In the genomic region with DNA sequence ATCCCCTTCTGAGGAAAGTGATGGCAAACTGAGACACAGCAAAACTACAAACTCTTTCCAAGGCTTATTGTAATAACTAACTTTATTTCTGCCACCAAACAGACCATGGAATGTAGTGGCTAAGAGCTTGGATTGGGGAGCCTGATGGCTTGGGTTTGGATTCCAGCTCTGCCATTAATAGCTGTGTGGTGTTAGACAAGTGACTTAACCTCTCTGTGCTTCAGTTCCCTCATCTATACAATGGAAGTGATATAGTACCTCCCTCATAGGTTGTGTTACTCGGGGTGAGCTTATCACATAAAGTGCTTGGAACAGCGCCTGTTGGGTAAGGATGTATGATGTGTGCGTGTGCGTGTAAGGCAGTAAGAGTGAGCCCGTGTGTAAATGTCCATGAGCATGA, we compare ENCODE assay signal across 26 cellular contexts. TPM values are rescaled to one million over a fixed set of nuclear protein-coding genes. Genes with fewer than 3 reads are reported as not detected.
A peak's percentile ranks its signal among the peaks of the same experiment; 100 is the strongest.
DNase-seq lines count a peak whose midpoint lies in the region; ATAC-seq, FAIRE-seq and TF ChIP-seq lines count a peak whose summit lies in the region.
"Had no signal": no experiment of that assay in that cellular context is flagged by ENCODE, and none has a peak within 500 bp of the region (broad histone marks: within the 10 kb centered on the region; RNA-seq: fewer than 3 reads in every experiment).

No MANE protein-coding gene starts in this region.

- ATAC-seq in right cardiac atrium (no peak), K562 (no peak)
- ATAC-seq: GM12878, GM23338 had no signal

- H3K4me3 Mint-ChIP-seq in nephron = no peak overlapping the region
- H3K4me3 Mint-ChIP-seq: CD14-positive monocyte; CD4-positive, alpha-beta T cell; CD8-positive, alpha-beta memory T cell; GM23338 had no signal

- no peak for TF ChIP-seq RAD21 in K562 (CRISPR knock-in tag; conservative IDR thresholded peaks at IDR 0.05 in 1 of 2, IDR thresholded peaks at IDR 0.05 in 1 of 2)

- H3K9me3 Mint-ChIP-seq in nephron = no peaks in the 10 kb centered on the region
- H3K9me3 Mint-ChIP-seq: CD14-positive monocyte; CD4-positive, alpha-beta T cell; CD8-positive, alpha-beta memory T cell; GM23338 had no signal

- H3K9ac ChIP-seq in K562 (ENCODE audit: insufficient read depth in 1 of 2, low read depth in 2 of 2, low read length in 2 of 2) = no peak overlapping the region
- H3K9ac ChIP-seq: BLaER1 treated with 17β-estradiol and CSF1 and Interleukin-3, amounts not matched to agents 10 nM and 100 nM had no signal

- no peaks in the 10 kb centered on the region for H3K79me2 ChIP-seq in K562 (ENCODE audit: control insufficient read depth, insufficient read depth, low read length)

- H3K4me1 Mint-ChIP-seq in nephron = peaks cover 18% of the 10 kb centered on the region
- H3K4me1 Mint-ChIP-seq: CD8-positive, alpha-beta memory T cell had no signal

- no peaks in the 10 kb centered on the region for H3K9me1 ChIP-seq in K562 (ENCODE audit: control insufficient read depth, insufficient read depth, low read length)

- no peak overlapping the region for H3K4me3 ChIP-seq in right cardiac atrium (ENCODE audit: low read length)
- H3K4me3 ChIP-seq in K562 = no peak overlapping the region
- H3K4me3 ChIP-seq: BLaER1 treated with 17β-estradiol and CSF1 and Interleukin-3, amounts not matched to agents 10 nM and 100 nM; GM12878; GM23338 had no signal

- WGBS in right cardiac atrium = 88% methylated on average over 5 of the region's 5 CpGs
- 43% methylated on average over 5 of the region's 5 CpGs for WGBS in K562 (ENCODE audit: insufficient coverage, low coverage, missing lambda C conversion rate)

- H3K27ac ChIP-seq in right cardiac atrium (ENCODE audit: low read length) (no peak overlapping the region), K562 (ENCODE audit: extremely low read depth, low read depth, low read length) (no peak overlapping the region)
- H3K27ac ChIP-seq: 22Rv1; BLaER1 treated with 17β-estradiol and CSF1 and Interleukin-3, amounts not matched to agents 10 nM and 100 nM had no signal

- FAIRE-seq in K562 (lab: Jason Lieb, UNC) = no peak
- FAIRE-seq: A204.1, D721Med, GM12878, H54 had no signal

- BruUV-seq in K562 (replicated peaks; lab: Mats Ljungman, UMichigan) = no TSS peak

- no peak for TF ChIP-seq EP300 in K562 (IDR thresholded peaks at IDR 0.05; ENCODE audit: low read length)

- no peaks in the 10 kb centered on the region for H3K36me3 ChIP-seq in K562 (ENCODE audit: control insufficient read depth, insufficient read depth, low read length)
- H3K36me3 ChIP-seq: BE2C; BLaER1 treated with 17β-estradiol and CSF1 and Interleukin-3, amounts not matched to agents 10 nM and 100 nM had no signal

- TF ChIP-seq CTCF in K562 (IDR thresholded peaks at IDR 0.05 in 2 of 3, conservative IDR thresholded peaks at IDR 0.05 in 1 of 3; ENCODE audit: insufficient read depth in 2 of 3, low read depth in 1 of 3, low read length in 3 of 3) = no peak
- TF ChIP-seq CTCF in nephron (IDR thresholded peaks at IDR 0.05; ENCODE audit: unreplicated experiment in 3 of 3) = no peak

- no peaks in the 10 kb centered on the region for H3K27me3 Mint-ChIP-seq in nephron (ENCODE audit: low read depth)
- H3K27me3 Mint-ChIP-seq: CD4-positive, alpha-beta T cell had no signal

- H3K36me3 Mint-ChIP-seq in nephron (ENCODE audit: low read depth) = no peaks in the 10 kb centered on the region
- H3K36me3 Mint-ChIP-seq: CD14-positive monocyte had no signal

- H2AFZ ChIP-seq in K562 (ENCODE audit: low read depth, low read length) = no peak overlapping the region
- H2AFZ ChIP-seq: GM23338 had no signal

- H3K4me2 ChIP-seq in K562 (ENCODE audit: insufficient read depth, low read length) = no peak overlapping the region
- H3K4me2 ChIP-seq: BLaER1 treated with 17β-estradiol and CSF1 and Interleukin-3, amounts not matched to agents 10 nM and 100 nM; GM23338 had no signal

- H3K4me1 ChIP-seq in right cardiac atrium (ENCODE audit: control insufficient read depth, insufficient read depth, low read length) (no peaks in the 10 kb centered on the region), K562 (replicated peaks in 1 of 2; ENCODE audit: control insufficient read depth in 2 of 2, insufficient read depth in 2 of 2, low read length in 2 of 2) (no peaks in the 10 kb centered on the region; a peak in 1 of 5 replicates)
- H3K4me1 ChIP-seq: BE2C had no signal

- H3K9me3 ChIP-seq in right cardiac atrium (ENCODE audit: control insufficient read depth, low read length) = no peaks in the 10 kb centered on the region
- H3K9me3 ChIP-seq in K562 (replicated peaks; ENCODE audit: control insufficient read depth, insufficient read depth, low read depth, low read length) = no peaks in the 10 kb centered on the region
- H3K9me3 ChIP-seq: BE2C; BLaER1 treated with 17β-estradiol and CSF1 and Interleukin-3, amounts not matched to agents 10 nM and 100 nM had no signal

- in situ Hi-C loops in K562 (cut with MboI) = no loop called here

- H4K20me1 ChIP-seq in K562 (replicated peaks; ENCODE audit: control insufficient read depth, insufficient read depth, low read length) = no peaks in the 10 kb centered on the region

- peak; percentile 5 for DNase-seq in cardiac septum (ENCODE audit: low spot score)
- DNase-seq in right cardiac atrium = no peak
- DNase-seq in K562 (ENCODE audit: extremely low read depth in 1 of 4, low spot score in 3 of 4) = no peak
- no peak for DNase-seq in midbrain (lab: John Stamatoyannopoulos, UW)
- no peak for DNase-seq in NCI-H2029 (lab: John Stamatoyannopoulos, UW)
- DNase-seq in posterior vena cava (ENCODE audit: low spot score) = no peak
- DNase-seq in T-helper 2 cell = no peak
- DNase-seq: ACHN; AML-193; BE2C; CD4-positive, alpha-beta T cell; CD8-positive, alpha-beta memory T cell; DMS 273 treated with DMSO at 0.1 percent for 48 hours; DMS79; EL; GDM1; HCEC 1CT had no signal

- H3K27me3 ChIP-seq in right cardiac atrium (ENCODE audit: control insufficient read depth, insufficient read depth) = no peaks in the 10 kb centered on the region
- H3K27me3 ChIP-seq in K562 (ENCODE audit: control insufficient read depth in 2 of 2, insufficient read depth in 2 of 2, low read length in 2 of 2) = peaks cover 2 to 21% of the 10 kb centered on the region in 2 experiments; a peak in 4 of 5 replicates
- H3K27me3 ChIP-seq: BE2C; BLaER1 treated with 17β-estradiol and CSF1 and Interleukin-3, amounts not matched to agents 10 nM and 100 nM had no signal

- peak overlapping the region in 2 of 3 experiments; percentile 3 to 10 for H3K27ac Mint-ChIP-seq in nephron
- H3K27ac Mint-ChIP-seq: CD4-positive, alpha-beta T cell; GM23338 had no signal

- POLR2A ChIA-PET in K562 (lab: Yijun Ruan, JAX) = interaction anchor here (0.8 kb wide), 1 partner anchor 8 kb away, joined by 4 read pairs; no protein-coding TSS in a partner anchor

- intact Hi-C loops in cardiac septum (cut with DNase I) = loop anchor here (5.0 kb wide), 1 partner anchor 38 kb away; no protein-coding TSS in a partner anchor
- intact Hi-C loops in right cardiac atrium (cut with DNase I) = no loop called here
- intact Hi-C loops in K562 (cut with micrococcal nuclease) = no loop called here
- intact Hi-C loops in posterior vena cava (cut with DNase I) = no loop called here

- no peak for TF ChIP-seq POLR2A in K562 (conservative IDR thresholded peaks at IDR 0.05)

- CTCF ChIA-PET in K562 (lab: Yijun Ruan, JAX; ENCODE audit: low intra/inter-chr PET ratio) = no interaction called here

RNA-seq across cellular contexts. Expression of gene RNF112, which starts 5.9 kb away (rescaled TPM):
- 2.5 TPM for total RNA-seq in cardiac septum
- total RNA-seq in right cardiac atrium = 1 to 10 TPM; 2.5 to 6.3 (median 4.4) TPM
- 3.3 TPM for polyA plus RNA-seq in right cardiac atrium
- total RNA-seq in K562 (2011; cell fraction: chromatin; rRNA removed; ENCODE audit: low replicate concordance) = not detected in 2 replicates
- total RNA-seq in K562 (2011; cell fraction: nucleolus; rRNA removed) = not detected in 2 replicates
- total RNA-seq in K562 (2011; cell fraction: nucleoplasm; rRNA removed) = not detected in 2 replicates
- total RNA-seq in K562 (2014; rRNA removed) = 0.05 TPM in 1 of 2 replicates, not detected in the other
- total RNA-seq in K562 (2014; rRNA removed; fragmentation: Illumina TruSeq; extraction: Trizol) = not detected in 2 replicates
- not detected in 2 replicates for total RNA-seq in K562 (2015; rRNA removed; fragmentation: Illumina TruSeq; extraction: Trizol)
- total RNA-seq in K562 (2021) = not detected in 2 replicates
- not detected in 2 replicates for polyA plus RNA-seq in K562 (2011; rRNA removed)
- not detected in 2 replicates for polyA plus RNA-seq in K562 (2011; cell fraction: cytosol; rRNA removed)
- 0.08 and 0.13 TPM in 2 replicates for polyA plus RNA-seq in K562 (2011; cell fraction: nucleus; rRNA removed)
- polyA plus RNA-seq in K562 (2012) = 0.11 TPM in 1 of 2 replicates, not detected in the other
- not detected in 2 replicates for polyA plus RNA-seq in K562 (2014; fragmentation: Illumina TruSeq; extraction: Trizol)
- polyA plus RNA-seq in K562 (2014; fragmentation: Nextera tagmentation; extraction: Ambion mirVana) = not detected
- polyA plus RNA-seq in K562 (2014; rRNA removed) = not detected in 2 replicates
- polyA minus RNA-seq in K562 (2011; rRNA and poly(A)+ RNA removed) = not detected in 2 replicates
- not detected in 2 replicates for polyA minus RNA-seq in K562 (2011; cell fraction: cytosol; rRNA and poly(A)+ RNA removed)
- not detected in 2 replicates for polyA minus RNA-seq in K562 (2011; cell fraction: nucleus; rRNA and poly(A)+ RNA removed)
- 10 to 100 TPM in 1 of 2 donors, 1 to 10 TPM in 1; 8.4 to 12.6 TPM for total RNA-seq in posterior vena cava
- total RNA-seq: GM12878 had no signal
- polyA plus RNA-seq: CD14-positive monocyte; CD8-positive, alpha-beta memory T cell; GM12878 had no signal

RNA-seq across cellular contexts. Expression of gene MFAP4, which starts 18.1 kb away (rescaled TPM):
- total RNA-seq in cardiac septum = 46.2 TPM
- 100 to 1,000 TPM in 3 of 4 donors, 10 to 100 TPM in 1; 92.8 to 160 (median 131) TPM for total RNA-seq in right cardiac atrium
- polyA plus RNA-seq in right cardiac atrium = 95.2 TPM
- total RNA-seq in K562 (2011; cell fraction: chromatin; rRNA removed; ENCODE audit: low replicate concordance) = not detected in 2 replicates
- total RNA-seq in K562 (2011; cell fraction: nucleolus; rRNA removed) = not detected in 2 replicates
- not detected in 2 replicates for total RNA-seq in K562 (2011; cell fraction: nucleoplasm; rRNA removed)
- not detected in 2 replicates for total RNA-seq in K562 (2014; rRNA removed)
- not detected in 2 replicates for total RNA-seq in K562 (2014; rRNA removed; fragmentation: Illumina TruSeq; extraction: Trizol)
- not detected in 2 replicates for total RNA-seq in K562 (2015; rRNA removed; fragmentation: Illumina TruSeq; extraction: Trizol)
- 0.24 and 0.36 TPM in 2 replicates for total RNA-seq in K562 (2021)
- not detected in 2 replicates for polyA plus RNA-seq in K562 (2011; rRNA removed)
- not detected in 2 replicates for polyA plus RNA-seq in K562 (2011; cell fraction: cytosol; rRNA removed)
- not detected in 2 replicates for polyA plus RNA-seq in K562 (2011; cell fraction: nucleus; rRNA removed)
- polyA plus RNA-seq in K562 (2012) = 1.0 TPM in 1 of 2 replicates, not detected in the other
- not detected in 2 replicates for polyA plus RNA-seq in K562 (2014; fragmentation: Illumina TruSeq; extraction: Trizol)
- polyA plus RNA-seq in K562 (2014; fragmentation: Nextera tagmentation; extraction: Ambion mirVana) = under 1 TPM in 1 of 2 experiments, not detected in 1; 0.07 TPM
- not detected in 2 replicates for polyA plus RNA-seq in K562 (2014; rRNA removed)
- not detected in 2 replicates for polyA minus RNA-seq in K562 (2011; rRNA and poly(A)+ RNA removed)
- not detected in 2 replicates for polyA minus RNA-seq in K562 (2011; cell fraction: cytosol; rRNA and poly(A)+ RNA removed)
- polyA minus RNA-seq in K562 (2011; cell fraction: nucleus; rRNA and poly(A)+ RNA removed) = not detected in 2 replicates
- 100 to 1,000 TPM; 231 to 371 TPM for total RNA-seq in posterior vena cava
- total RNA-seq: CD4-positive, alpha-beta T cell; CD8-positive, alpha-beta memory T cell had no signal
- polyA plus RNA-seq: CD8-positive, alpha-beta memory T cell had no signal

RNA-seq across cellular contexts. Expression of gene MAPK7, which starts 26.8 kb away (rescaled TPM):
- total RNA-seq in cardiac septum = 17.5 TPM
- 10 to 100 TPM; 13.3 to 16.7 (median 16.3) TPM for total RNA-seq in right cardiac atrium
- polyA plus RNA-seq in right cardiac atrium = 9.0 TPM
- total RNA-seq in K562 (2011; cell fraction: chromatin; rRNA removed; ENCODE audit: low replicate concordance) = 7.3 and 21.2 TPM in 2 replicates
- total RNA-seq in K562 (2011; cell fraction: nucleolus; rRNA removed) = 8.8 and 12.7 TPM in 2 replicates
- total RNA-seq in K562 (2011; cell fraction: nucleoplasm; rRNA removed) = 5.4 and 6.3 TPM in 2 replicates
- 2.5 and 4.5 TPM in 2 replicates for total RNA-seq in K562 (2014; rRNA removed)
- 1.1 TPM in 2 replicates for total RNA-seq in K562 (2014; rRNA removed; fragmentation: Illumina TruSeq; extraction: Trizol)
- 2.5 and 2.7 TPM in 2 replicates for total RNA-seq in K562 (2015; rRNA removed; fragmentation: Illumina TruSeq; extraction: Trizol)
- total RNA-seq in K562 (2021) = 7.4 and 7.5 TPM in 2 replicates
- 2.5 and 2.9 TPM in 2 replicates for polyA plus RNA-seq in K562 (2011; rRNA removed)
- polyA plus RNA-seq in K562 (2011; cell fraction: cytosol; rRNA removed) = 2.3 and 4.4 TPM in 2 replicates
- polyA plus RNA-seq in K562 (2011; cell fraction: nucleus; rRNA removed) = 8.0 and 15.0 TPM in 2 replicates
- polyA plus RNA-seq in K562 (2012) = 5.2 and 6.4 TPM in 2 replicates
- 3.3 and 5.5 TPM in 2 replicates for polyA plus RNA-seq in K562 (2014; fragmentation: Illumina TruSeq; extraction: Trizol)
- polyA plus RNA-seq in K562 (2014; fragmentation: Nextera tagmentation; extraction: Ambion mirVana) = under 1 TPM; 0.46 to 0.68 TPM
- polyA plus RNA-seq in K562 (2014; rRNA removed) = 4.3 and 6.2 TPM in 2 replicates
- 4.3 and 5.0 TPM in 2 replicates for polyA minus RNA-seq in K562 (2011; rRNA and poly(A)+ RNA removed)
- 2.9 and 5.5 TPM in 2 replicates for polyA minus RNA-seq in K562 (2011; cell fraction: cytosol; rRNA and poly(A)+ RNA removed)
- polyA minus RNA-seq in K562 (2011; cell fraction: nucleus; rRNA and poly(A)+ RNA removed) = 14.0 and 14.4 TPM in 2 replicates
- total RNA-seq in posterior vena cava = 10 to 100 TPM; 28.8 to 29.2 TPM

RNA-seq across cellular contexts. Expression of gene B9D1, which starts 42.6 kb away (rescaled TPM):
- total RNA-seq in cardiac septum (9.7 TPM), right cardiac atrium (10 to 100 TPM in 3 of 4 donors, 1 to 10 TPM in 1; 9.8 to 14.6 (median 12.1) TPM), K562 (2014; rRNA removed) (24.0 and 24.9 TPM in 2 replicates), K562 (2014; rRNA removed; fragmentation: Illumina TruSeq; extraction: Trizol) (7.6 and 10.3 TPM in 2 replicates), K562 (2015; rRNA removed; fragmentation: Illumina TruSeq; extraction: Trizol) (8.9 and 10.0 TPM in 2 replicates), K562 (2021) (12.7 and 15.0 TPM in 2 replicates), posterior vena cava (1 to 10 TPM; 7.7 to 9.8 TPM)
- polyA plus RNA-seq in right cardiac atrium (20.9 TPM), K562 (2011; rRNA removed) (23.4 and 28.0 TPM in 2 replicates), K562 (2014; fragmentation: Illumina TruSeq; extraction: Trizol) (14.3 and 18.9 TPM in 2 replicates), K562 (2014; fragmentation: Nextera tagmentation; extraction: Ambion mirVana) (10 to 100 TPM in 1 of 2 experiments, 1 to 10 TPM in 1; 9.5 to 17.9 TPM), K562 (2014; rRNA removed) (26.5 and 28.8 TPM in 2 replicates)
- 15.4 and 25.4 TPM in 2 replicates for total RNA-seq in K562 (2011; cell fraction: chromatin; rRNA removed; ENCODE audit: low replicate concordance)
- total RNA-seq in K562 (2011; cell fraction: nucleolus; rRNA removed) = 22.5 and 35.0 TPM in 2 replicates
- total RNA-seq in K562 (2011; cell fraction: nucleoplasm; rRNA removed) = 21.7 and 23.8 TPM in 2 replicates
- 26.8 and 45.5 TPM in 2 replicates for polyA plus RNA-seq in K562 (2011; cell fraction: cytosol; rRNA removed)
- 43.7 and 59.8 TPM in 2 replicates for polyA plus RNA-seq in K562 (2011; cell fraction: nucleus; rRNA removed)
- polyA plus RNA-seq in K562 (2012) = 14.9 and 22.4 TPM in 2 replicates
- 7.7 and 16.5 TPM in 2 replicates for polyA minus RNA-seq in K562 (2011; rRNA and poly(A)+ RNA removed)
- 6.1 and 8.9 TPM in 2 replicates for polyA minus RNA-seq in K562 (2011; cell fraction: cytosol; rRNA and poly(A)+ RNA removed)
- polyA minus RNA-seq in K562 (2011; cell fraction: nucleus; rRNA and poly(A)+ RNA removed) = 11.6 and 13.3 TPM in 2 replicates
- polyA plus RNA-seq: CD14-positive monocyte had no signal

Comparison
In these comparisons a context has a peak if more than half of its experiments do, and no peak if none do; other contexts are left out.
1. RNA of gene MFAP4, which starts 18.1 kb away (total RNA-seq): 231 to 371 TPM in posterior vena cava, 92.8 to 160 TPM in right cardiac atrium and 46.2 TPM in cardiac septum (single experiment); 0.24 to 0.36 TPM in K562; every median in the first group is over 10 times any median in the second.